ENCODE assay signal across 8 cellular contexts in genomic region chr3:131026321-131027151, GRCh38. TPM values are rescaled to one million over a fixed set of nuclear protein-coding genes. Genes with fewer than 3 reads are reported as not detected.
A peak's percentile ranks its signal among the peaks of the same experiment; 100 is the strongest.
DNase-seq lines count a peak whose midpoint lies in the region; ATAC-seq and TF ChIP-seq lines count a peak whose summit lies in the region.

A gene with protein sequence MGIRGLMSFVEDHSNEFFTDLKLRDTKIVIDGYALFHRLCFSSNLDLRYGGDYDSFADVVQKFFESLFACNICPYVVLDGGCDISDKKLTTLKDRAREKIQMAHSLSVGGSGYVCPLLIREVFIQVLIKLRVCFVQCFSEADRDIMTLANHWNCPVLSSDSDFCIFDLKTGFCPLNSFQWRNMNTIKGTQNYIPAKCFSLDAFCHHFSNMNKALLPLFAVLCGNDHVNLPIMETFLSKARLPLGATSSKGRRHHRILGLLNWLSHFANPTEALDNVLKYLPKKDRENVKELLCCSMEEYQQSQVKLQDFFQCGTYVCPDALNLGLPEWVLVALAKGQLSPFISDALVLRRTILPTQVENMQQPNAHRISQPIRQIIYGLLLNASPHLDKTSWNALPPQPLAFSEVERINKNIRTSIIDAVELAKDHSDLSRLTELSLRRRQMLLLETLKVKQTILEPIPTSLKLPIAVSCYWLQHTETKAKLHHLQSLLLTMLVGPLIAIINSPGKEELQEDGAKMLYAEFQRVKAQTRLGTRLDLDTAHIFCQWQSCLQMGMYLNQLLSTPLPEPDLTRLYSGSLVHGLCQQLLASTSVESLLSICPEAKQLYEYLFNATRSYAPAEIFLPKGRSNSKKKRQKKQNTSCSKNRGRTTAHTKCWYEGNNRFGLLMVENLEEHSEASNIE (minus strand): TSS chr3:131026825. CDS start chr3:131025306, 1,519 bp downstream.
Gene NEK11 (plus strand): TSS chr3:131026877. CDS start chr3:131029709, 2,832 bp downstream.

- peaks cover 6% of the 10 kb centered on the region for H3K9me3 Mint-ChIP-seq in nephron progenitor cell
- H3K9me3 Mint-ChIP-seq in stimulated activated naive CD8-positive, alpha-beta T cell treated with anti-CD3 and anti-CD28 coated beads, Interleukin-15, amount 100 ng/mL, for 72 hours: no peaks in the 10 kb centered on the region

- peaks cover 20% of the 10 kb centered on the region for H3K4me1 Mint-ChIP-seq in nephron progenitor cell
- peaks cover 40% of the 10 kb centered on the region for H3K4me1 Mint-ChIP-seq in stimulated activated naive CD8-positive, alpha-beta T cell treated with anti-CD3 and anti-CD28 coated beads, Interleukin-15, amount 100 ng/mL, for 72 hours

- peak within 1 kb of the TSS; percentile 88 for H3K4me3 Mint-ChIP-seq in nephron progenitor cell
- peak within 1 kb of the TSS; percentile 84 to 93 for H3K4me3 Mint-ChIP-seq in stimulated activated naive CD8-positive, alpha-beta T cell treated with anti-CD3 and anti-CD28 coated beads, Interleukin-15, amount 100 ng/mL, for 72 hours

- peaks cover 34% of the 10 kb centered on the region for H3K36me3 Mint-ChIP-seq in nephron progenitor cell (ENCODE audit: low read depth)

- H3K27me3 Mint-ChIP-seq in nephron progenitor cell (ENCODE audit: low read depth, poor library complexity): peaks cover 5% of the 10 kb centered on the region
- no peaks in the 10 kb centered on the region for H3K27me3 Mint-ChIP-seq in stimulated activated naive CD8-positive, alpha-beta T cell treated with anti-CD3 and anti-CD28 coated beads, Interleukin-15, amount 100 ng/mL, for 72 hours

- H3K4me3 ChIP-seq in LNCaP clone FGC (ENCODE audit: low read depth, low read length): peak within 1 kb of the TSS; percentile 73
- peak within 1 kb of the TSS; percentile 94 for H3K4me3 ChIP-seq in fibroblast of the aortic adventitia (ENCODE audit: low read depth, low read length)

- TF ChIP-seq CTCF in LNCaP clone FGC (IDR thresholded peaks at IDR 0.05; ENCODE audit: control insufficient read depth, extremely low read depth, insufficient read depth): no peak
- no peak for TF ChIP-seq CTCF in fibroblast of the aortic adventitia (IDR thresholded peaks at IDR 0.05; ENCODE audit: insufficient read depth, low read length)
- TF ChIP-seq CTCF in nephron progenitor cell (IDR thresholded peaks at IDR 0.05): no peak

- DNase-seq in EL (peak; percentile 86), H4 (ENCODE audit: low spot score) (peak; percentile 85), LNCaP clone FGC (ENCODE audit: low read depth) (peak; percentile 69), RPMI8226 (peak; percentile 89), fibroblast of the aortic adventitia (ENCODE audit: low read depth) (peak; percentile 76), nephron progenitor cell (peak; percentile 80)
- DNase-seq in activated T-helper 9 cell treated with anti-CD3 and anti-CD28 coated beads, Interleukin-2, amount 50 U/mL, for 16 hours (ENCODE audit: low read depth): peak; percentile 87
- DNase-seq in stimulated activated naive CD8-positive, alpha-beta T cell treated with anti-CD3 and anti-CD28 coated beads, Interleukin-15, amount 100 ng/mL, for 72 hours: peak; percentile 87 to 92

- peak within 1 kb of the TSS; percentile 72 for H3K27ac Mint-ChIP-seq in nephron progenitor cell
- peak within 1 kb of the TSS; percentile 98 for H3K27ac Mint-ChIP-seq in stimulated activated naive CD8-positive, alpha-beta T cell treated with anti-CD3 and anti-CD28 coated beads, Interleukin-15, amount 100 ng/mL, for 72 hours

- ATAC-seq in stimulated activated naive CD8-positive, alpha-beta T cell treated with anti-CD3 and anti-CD28 coated beads, Interleukin-15, amount 100 ng/mL, for 72 hours: peak; percentile 98

RNA-seq across cellular contexts. Expression of the first gene that starts in this region (rescaled TPM):
- 6.8 and 9.1 TPM in 2 replicates for total RNA-seq in H4 (2014; rRNA removed; shearing (Covaris generic))
- 7.5 and 10.1 TPM in 2 replicates for total RNA-seq in fibroblast of the aortic adventitia (ENCODE audit: low replicate concordance)

RNA-seq across cellular contexts. Expression of gene NEK11, which starts in this region (rescaled TPM):
- total RNA-seq in H4 (2014; rRNA removed; shearing (Covaris generic)): 1.2 and 3.0 TPM in 2 replicates
- 15.3 and 82.0 TPM in 2 replicates for total RNA-seq in fibroblast of the aortic adventitia (ENCODE audit: low replicate concordance)

Comparison
In these comparisons a context has a peak if more than half of its experiments do, and no peak if none do; other contexts are left out.
1. Peak in every context shown above with its lines: DNase-seq, ATAC-seq and H3K4me3 ChIP-seq.